8 cellular contexts compared by ENCODE assay signal in genomic region chr2:179049546-179050311, GRCh38. TPM values are rescaled to one million over a fixed set of nuclear protein-coding genes. Genes with fewer than 3 reads are reported as not detected.
DNase-seq lines count a peak whose midpoint lies in the region; ATAC-seq and TF ChIP-seq lines count a peak whose summit lies in the region.

Gene CCDC141, minus strand, starts transcription at chr2:179050137. Its CDS starts 196 bp downstream, at chr2:179049941.

- TF ChIP-seq CTCF in CD4-positive, alpha-beta T cell (IDR thresholded peaks at IDR 0.05), result no peak

- H3K9me3 Mint-ChIP-seq in CD4-positive, alpha-beta T cell, result no peaks in the 10 kb centered on the region
- no peaks in the 10 kb centered on the region for H3K9me3 Mint-ChIP-seq in activated CD4-positive, alpha-beta memory T cell treated with anti-CD3 and anti-CD28 coated beads for 36 hours

- no peaks in the 10 kb centered on the region for H3K27me3 ChIP-seq in CD4-positive, alpha-beta T cell (ENCODE audit: control insufficient read depth, insufficient read depth, low read length)

- peak within 1 kb of the TSS; percentile 71 for H3K27ac ChIP-seq in CD4-positive, alpha-beta T cell (ENCODE audit: low read depth, low read length)

- POLR2A ChIA-PET in CD4-positive, alpha-beta T cell (lab: Charles Lee), result interaction anchor here (0.8 to 3.0 kb wide), 7 partner anchors 9 to 30 kb away, joined by 3 to 52 read pairs (median 6); no protein-coding TSS in a partner anchor
- POLR2A ChIA-PET in activated CD4-positive, alpha-beta memory T cell treated with anti-CD3 and anti-CD28 coated beads for 36 hours (lab: Charles Lee), result no interaction called here

- H3K4me3 Mint-ChIP-seq in CD4-positive, alpha-beta T cell, result peak within 1 kb of the TSS; percentile 90
- H3K4me3 Mint-ChIP-seq in activated CD4-positive, alpha-beta memory T cell treated with anti-CD3 and anti-CD28 coated beads for 36 hours, result peak within 1 kb of the TSS; percentile 72

- peaks cover 59% of the 10 kb centered on the region for H3K4me1 Mint-ChIP-seq in CD4-positive, alpha-beta T cell (ENCODE audit: low read depth)
- peaks cover 22% of the 10 kb centered on the region for H3K4me1 Mint-ChIP-seq in activated CD4-positive, alpha-beta memory T cell treated with anti-CD3 and anti-CD28 coated beads for 36 hours (ENCODE audit: low read depth)

- peak in 4 of 10 experiments; percentile 2 to 18 (median 7) for DNase-seq in CD4-positive, alpha-beta T cell
- peak; percentile 17 for DNase-seq in activated CD4-positive, alpha-beta memory T cell treated with anti-CD3 and anti-CD28 coated beads for 36 hours
- DNase-seq in left lobe of liver (ENCODE audit: low spot score) (no peak), anterior cingulate cortex (lab: John Stamatoyannopoulos, UW) (no peak), ecto neural progenitor cell (ENCODE audit: low spot score) (no peak), kidney tubule cell (ENCODE audit: low spot score) (no peak)

- peak; percentile 76 for ATAC-seq in CD4-positive, alpha-beta T cell (ENCODE audit: poor library complexity)
- peak; percentile 76 for ATAC-seq in GM19395 (IDR thresholded peaks at IDR 0.05; ENCODE audit: unreplicated experiment)
- peak; percentile 75 for ATAC-seq in HG03354 (IDR thresholded peaks at IDR 0.05; ENCODE audit: poor library complexity, severe bottlenecking, unreplicated experiment)
- ATAC-seq in left lobe of liver, result peak; percentile 70

- no peaks in the 10 kb centered on the region for H3K27me3 Mint-ChIP-seq in CD4-positive, alpha-beta T cell
- H3K27me3 Mint-ChIP-seq in activated CD4-positive, alpha-beta memory T cell treated with anti-CD3 and anti-CD28 coated beads for 36 hours, result peaks cover 1% of the 10 kb centered on the region

- CTCF ChIA-PET in CD4-positive, alpha-beta T cell (lab: Charles Lee), result interaction anchor here (1.5 kb wide), 1 partner anchor 30 kb away, joined by 5 read pairs; no protein-coding TSS in a partner anchor
- CTCF ChIA-PET in activated CD4-positive, alpha-beta memory T cell treated with anti-CD3 and anti-CD28 coated beads for 36 hours (lab: Charles Lee), result interaction anchor here (1.0 kb wide), 1 partner anchor 159 kb away, joined by 4 read pairs; no protein-coding TSS in a partner anchor

- intact Hi-C loops in CD4-positive, alpha-beta T cell (cut with DNase I, micrococcal nuclease), result loop anchor here in 1 of 2 experiments (2.0 kb wide), 1 partner anchor 17 kb away; no protein-coding TSS in a partner anchor
- intact Hi-C loops in activated CD4-positive, alpha-beta memory T cell treated with anti-CD3 and anti-CD28 coated beads for 36 hours (cut with micrococcal nuclease), result loop anchor here (1.0 to 5.0 kb wide), 2 partner anchors 18 to 58 kb away; no protein-coding TSS in a partner anchor

- peak within 1 kb of the TSS; percentile 90 for H3K27ac Mint-ChIP-seq in CD4-positive, alpha-beta T cell
- H3K27ac Mint-ChIP-seq in activated CD4-positive, alpha-beta memory T cell treated with anti-CD3 and anti-CD28 coated beads for 36 hours, result peak within 1 kb of the TSS; percentile 16

- H3K36me3 Mint-ChIP-seq in CD4-positive, alpha-beta T cell (ENCODE audit: low read depth), result peaks cover 20% of the 10 kb centered on the region
- H3K36me3 Mint-ChIP-seq in activated CD4-positive, alpha-beta memory T cell treated with anti-CD3 and anti-CD28 coated beads for 36 hours, result no peaks in the 10 kb centered on the region

- no peaks in the 10 kb centered on the region for H3K9me3 ChIP-seq in CD4-positive, alpha-beta T cell (ENCODE audit: control insufficient read depth, low read length)

RNA-seq across cellular contexts. Expression of gene CCDC141, which starts in this region (rescaled TPM):
- total RNA-seq in CD4-positive, alpha-beta T cell, result 10 to 100 TPM; 30.6 to 31.5 TPM
- 1 to 10 TPM in 1 of 2 experiments, under 1 TPM in 1; 0.93 to 1.3 TPM for total RNA-seq in activated CD4-positive, alpha-beta memory T cell treated with anti-CD3 and anti-CD28 coated beads for 36 hours
- total RNA-seq in left lobe of liver, result 0.38 TPM

Comparison
In these comparisons a context has a peak if more than half of its experiments do, and no peak if none do; other contexts are left out.
1. RNA of gene CCDC141 (total RNA-seq): 30.6 to 31.5 TPM in CD4-positive, alpha-beta T cell; 0.93 to 1.3 TPM in activated CD4-positive, alpha-beta memory T cell treated with anti-CD3 and anti-CD28 coated beads for 36 hours and 0.38 TPM in left lobe of liver (single experiment); every median in the first group is over 10 times any median in the second.
2. Peak in ATAC-seq in left lobe of liver; RNA of the gene not detected or under 1 TPM.
3. Peak in every context shown above with its lines, with median percentiles within 50 percentile points of each other: ATAC-seq.